ENCODE assay signal across 13 cellular contexts in the genomic region with DNA sequence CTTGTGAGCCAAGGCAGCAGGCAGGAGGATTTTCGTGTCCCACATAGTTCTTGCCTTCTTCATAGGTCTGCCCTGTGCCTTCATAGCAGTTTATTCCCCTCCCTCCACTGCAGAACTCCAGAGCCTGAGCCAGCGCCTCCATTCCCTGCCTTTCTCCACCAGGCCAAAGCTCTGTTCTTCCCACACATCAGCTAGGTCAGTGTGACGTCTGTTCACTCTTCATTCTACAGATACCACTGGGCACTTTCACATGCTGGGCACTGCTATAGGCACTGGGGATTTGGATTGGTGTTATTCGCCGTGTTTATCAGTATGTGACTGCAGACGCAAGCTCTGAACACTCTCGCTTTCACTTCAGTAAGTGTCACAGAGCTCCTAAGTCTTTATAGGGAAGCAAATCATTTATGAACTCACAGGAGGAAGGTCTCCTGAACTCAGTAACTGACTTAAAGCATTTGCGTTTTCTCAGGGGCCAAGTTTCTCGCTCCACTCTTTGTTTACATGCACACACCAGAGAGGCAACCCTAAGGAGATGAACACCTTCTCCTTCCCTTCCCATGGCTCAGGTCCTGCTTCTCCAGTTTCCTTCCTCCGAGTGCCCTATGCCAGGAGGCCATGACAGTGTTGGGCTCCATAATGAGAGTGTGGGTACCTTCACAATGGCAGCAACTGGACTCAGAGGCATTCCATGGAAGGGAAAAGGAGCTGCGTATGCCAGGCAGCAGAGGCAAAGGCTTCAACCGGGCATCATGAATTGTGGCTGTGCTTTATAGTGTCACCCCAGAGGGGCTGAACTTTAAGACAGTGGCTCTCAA. TPM values are rescaled to one million over a fixed set of nuclear protein-coding genes. Genes with fewer than 3 reads are reported as not detected.
A peak's percentile ranks its signal among the peaks of the same experiment; 100 is the strongest.
DNase-seq lines count a peak whose midpoint lies in the region; ATAC-seq, FAIRE-seq and TF ChIP-seq lines count a peak whose summit lies in the region.
"Had no signal": no experiment of that assay in that cellular context is flagged by ENCODE, and none has a peak within 500 bp of the region (broad histone marks: within the 10 kb centered on the region; RNA-seq: fewer than 3 reads in every experiment).

No MANE protein-coding gene starts in this region.

- intact Hi-C loops in left ventricle myocardium inferior (cut with micrococcal nuclease): loop anchor here (10.0 kb wide), 2 partner anchors 176 to 396 kb away; partner anchors contain the start of gene ABHD12

- peak overlapping the region; percentile 44 for H3K4me2 ChIP-seq in MM.1S (ENCODE audit: low read depth, low read length)

- no peak overlapping the region for H2AFZ ChIP-seq in MM.1S (ENCODE audit: low read length)

- TF ChIP-seq CTCF in MM.1S (IDR thresholded peaks at IDR 0.05; ENCODE audit: low read length): no peak
- no peak for TF ChIP-seq CTCF in left ventricle myocardium inferior (IDR thresholded peaks at IDR 0.05; ENCODE audit: borderline replicate concordance)

- ATAC-seq in HG03520 (IDR thresholded peaks at IDR 0.05; ENCODE audit: unreplicated experiment): no peak
- no peak for ATAC-seq in GM19467 (IDR thresholded peaks at IDR 0.05; ENCODE audit: unreplicated experiment)
- ATAC-seq: HepG2 had no signal

- 32 to 57% (median 40%) methylated on average over 12 of the region's 12 CpGs for WGBS in small intestine, 3 donors

- peak overlapping the region; percentile 17; the same call in 1 of the 2 replicates for H3K27ac ChIP-seq in MM.1S (ENCODE audit: low read length)
- H3K27ac ChIP-seq in left ventricle myocardium inferior (replicated peaks): peak overlapping the region; percentile 96
- H3K27ac ChIP-seq in small intestine (ENCODE audit: low read depth in 1 of 2, low read length in 1 of 2): peak overlapping the region; percentile 35 to 42

- no peak for FAIRE-seq in small intestine (lab: Jason Lieb, UNC)
- FAIRE-seq: GM18507, HepG2 had no signal

- H3K4me3 ChIP-seq in MM.1S (ENCODE audit: low read length) (peak overlapping the region; percentile 19; the same call in 1 of the 2 replicates), left ventricle myocardium inferior (no peak overlapping the region), small intestine (ENCODE audit: low read depth in 1 of 2, low read length in 2 of 2) (no peak overlapping the region)

- H3K4me1 ChIP-seq in MM.1S (ENCODE audit: low read length) (peaks cover 8% of the 10 kb centered on the region; the same call in 1 of the 2 replicates), left ventricle myocardium inferior (peaks cover 67% of the 10 kb centered on the region), small intestine (ENCODE audit: control insufficient read depth in 2 of 2, insufficient read depth in 1 of 2, low read depth in 1 of 2, low read length in 1 of 2) (peaks cover 2 to 8% of the 10 kb centered on the region in 2 donors)

- no peak overlapping the region for H3K9ac ChIP-seq in MM.1S (ENCODE audit: low read length)

- no peaks in the 10 kb centered on the region for H3K27me3 ChIP-seq in MM.1S (replicated peaks; ENCODE audit: insufficient read depth, low read length)
- no peaks in the 10 kb centered on the region for H3K27me3 ChIP-seq in left ventricle myocardium inferior (ENCODE audit: low read depth)
- H3K27me3 ChIP-seq in small intestine (ENCODE audit: control insufficient read depth in 2 of 2, insufficient read depth in 2 of 2, low read length in 2 of 2): no peaks in the 10 kb centered on the region

- H3K36me3 ChIP-seq in MM.1S (replicated peaks; ENCODE audit: insufficient read depth, low read length): no peaks in the 10 kb centered on the region
- H3K36me3 ChIP-seq in left ventricle myocardium inferior: peaks cover 14% of the 10 kb centered on the region
- peaks cover 0 to 3% of the 10 kb centered on the region in 2 donors for H3K36me3 ChIP-seq in small intestine (ENCODE audit: control insufficient read depth in 2 of 2, insufficient read depth in 2 of 2, low read length in 2 of 2)

- H3K9me3 ChIP-seq in MM.1S (replicated peaks; ENCODE audit: insufficient read depth, low read length): no peaks in the 10 kb centered on the region
- no peaks in the 10 kb centered on the region for H3K9me3 ChIP-seq in left ventricle myocardium inferior (replicated peaks)
- no peaks in the 10 kb centered on the region for H3K9me3 ChIP-seq in small intestine (ENCODE audit: control insufficient read depth, low read depth)

- H3K9me2 ChIP-seq in MM.1S (replicated peaks; ENCODE audit: insufficient read depth, low read length): no peaks in the 10 kb centered on the region

- no peaks in the 10 kb centered on the region for H4K20me1 ChIP-seq in MM.1S (ENCODE audit: insufficient read depth, low read length)

- no peaks in the 10 kb centered on the region for H3F3A ChIP-seq in MM.1S (ENCODE audit: insufficient read depth, low read length)

- no peaks in the 10 kb centered on the region for H3K79me2 ChIP-seq in MM.1S (ENCODE audit: low read length)

- DNase-seq in MM.1S (peak; percentile 40), amniotic epithelial cell (ENCODE audit: low read depth) (peak; percentile 46), left ventricle myocardium inferior (no peak), small intestine (peak; percentile 73), NCI-H748 treated with DMSO at 0.1 percent for 48 hours (lab: John Stamatoyannopoulos, UW) (no peak), NCI-H446 (lab: John Stamatoyannopoulos, UW) (no peak)
- DNase-seq: CD4-positive, CD25-positive, alpha-beta regulatory T cell; immature natural killer cell; NCI-H524 had no signal

RNA-seq across cellular contexts. Expression of gene APMAP, which starts 6.3 kb away (rescaled TPM):
- 23.8 TPM for total RNA-seq in left ventricle myocardium inferior
- 10 to 100 TPM; 12.3 to 50.9 (median 18.6) TPM for polyA plus RNA-seq in small intestine

RNA-seq across cellular contexts. Expression of gene CST7, which starts 49.8 kb away (rescaled TPM):
- total RNA-seq in left ventricle myocardium inferior: 0.66 TPM
- polyA plus RNA-seq in small intestine: 1 to 10 TPM; 2.5 to 4.9 (median 3.1) TPM
- total RNA-seq: HepG2 had no signal
- polyA plus RNA-seq: HepG2 had no signal

RNA-seq across cellular contexts. Expression of gene ACSS1, which starts 59.1 kb away (rescaled TPM):
- 159 TPM for total RNA-seq in left ventricle myocardium inferior
- polyA plus RNA-seq in small intestine: 10 to 100 TPM; 27.9 to 65.8 (median 45.1) TPM

Comparison
In these comparisons a context has a peak if more than half of its experiments do, and no peak if none do; other contexts are left out.
1. DNase-seq: peak in MM.1S (single experiment), amniotic epithelial cell (single experiment) and small intestine (single experiment); none in left ventricle myocardium inferior (single experiment), NCI-H748 treated with DMSO at 0.1 percent for 48 hours (single experiment) and NCI-H446 (0 of 2).
2. H3K27ac ChIP-seq: peak in every context shown above with its lines; median percentile 96 in left ventricle myocardium inferior; 38 in small intestine; 17 in MM.1S.